8 cellular contexts compared by ENCODE assay signal in the genomic region with DNA sequence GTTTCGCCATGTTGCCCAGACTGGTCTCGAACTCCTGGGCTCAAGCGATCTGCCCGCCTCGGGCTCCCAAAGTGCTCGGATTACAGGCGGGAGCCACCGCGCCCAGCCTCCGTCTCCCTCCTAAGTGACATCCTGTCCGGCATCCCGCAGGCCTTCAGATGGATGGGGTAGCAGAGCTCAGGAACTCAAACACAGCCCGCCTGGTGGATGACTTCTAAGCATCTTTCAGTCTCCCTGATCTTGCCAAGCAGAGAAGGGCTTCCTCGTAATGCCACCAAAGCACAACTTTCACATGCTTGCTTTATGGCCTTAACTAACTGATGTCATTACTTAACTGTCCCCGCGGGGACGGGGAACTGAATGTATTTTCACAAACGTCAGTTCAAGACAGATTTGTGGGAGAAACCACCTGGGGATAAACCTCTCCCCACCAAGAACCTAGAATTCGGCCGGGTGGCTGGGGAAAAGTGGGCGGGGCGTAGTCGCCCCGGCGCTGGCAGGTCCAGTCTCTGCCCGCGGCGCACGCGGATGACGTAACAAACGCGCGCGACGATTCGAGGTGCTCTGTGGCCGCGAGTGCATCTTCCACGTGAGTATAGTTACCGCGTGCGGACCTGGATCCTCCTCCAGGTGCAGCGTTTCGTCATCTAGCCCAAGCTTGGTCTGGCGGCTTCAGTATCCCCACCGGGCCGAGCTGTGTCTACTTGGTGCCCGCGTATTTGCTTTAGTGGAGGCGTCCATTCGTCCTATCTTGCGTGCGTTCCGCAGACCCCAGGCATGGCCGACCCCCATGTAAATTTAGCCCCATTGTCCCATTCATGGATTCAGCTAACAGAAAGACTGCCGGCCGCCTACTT. TPM values are rescaled to one million over a fixed set of nuclear protein-coding genes. Genes with fewer than 3 reads are reported as not detected.
DNase-seq lines count a peak whose midpoint lies in the region; ATAC-seq and TF ChIP-seq lines count a peak whose summit lies in the region.

A gene with protein sequence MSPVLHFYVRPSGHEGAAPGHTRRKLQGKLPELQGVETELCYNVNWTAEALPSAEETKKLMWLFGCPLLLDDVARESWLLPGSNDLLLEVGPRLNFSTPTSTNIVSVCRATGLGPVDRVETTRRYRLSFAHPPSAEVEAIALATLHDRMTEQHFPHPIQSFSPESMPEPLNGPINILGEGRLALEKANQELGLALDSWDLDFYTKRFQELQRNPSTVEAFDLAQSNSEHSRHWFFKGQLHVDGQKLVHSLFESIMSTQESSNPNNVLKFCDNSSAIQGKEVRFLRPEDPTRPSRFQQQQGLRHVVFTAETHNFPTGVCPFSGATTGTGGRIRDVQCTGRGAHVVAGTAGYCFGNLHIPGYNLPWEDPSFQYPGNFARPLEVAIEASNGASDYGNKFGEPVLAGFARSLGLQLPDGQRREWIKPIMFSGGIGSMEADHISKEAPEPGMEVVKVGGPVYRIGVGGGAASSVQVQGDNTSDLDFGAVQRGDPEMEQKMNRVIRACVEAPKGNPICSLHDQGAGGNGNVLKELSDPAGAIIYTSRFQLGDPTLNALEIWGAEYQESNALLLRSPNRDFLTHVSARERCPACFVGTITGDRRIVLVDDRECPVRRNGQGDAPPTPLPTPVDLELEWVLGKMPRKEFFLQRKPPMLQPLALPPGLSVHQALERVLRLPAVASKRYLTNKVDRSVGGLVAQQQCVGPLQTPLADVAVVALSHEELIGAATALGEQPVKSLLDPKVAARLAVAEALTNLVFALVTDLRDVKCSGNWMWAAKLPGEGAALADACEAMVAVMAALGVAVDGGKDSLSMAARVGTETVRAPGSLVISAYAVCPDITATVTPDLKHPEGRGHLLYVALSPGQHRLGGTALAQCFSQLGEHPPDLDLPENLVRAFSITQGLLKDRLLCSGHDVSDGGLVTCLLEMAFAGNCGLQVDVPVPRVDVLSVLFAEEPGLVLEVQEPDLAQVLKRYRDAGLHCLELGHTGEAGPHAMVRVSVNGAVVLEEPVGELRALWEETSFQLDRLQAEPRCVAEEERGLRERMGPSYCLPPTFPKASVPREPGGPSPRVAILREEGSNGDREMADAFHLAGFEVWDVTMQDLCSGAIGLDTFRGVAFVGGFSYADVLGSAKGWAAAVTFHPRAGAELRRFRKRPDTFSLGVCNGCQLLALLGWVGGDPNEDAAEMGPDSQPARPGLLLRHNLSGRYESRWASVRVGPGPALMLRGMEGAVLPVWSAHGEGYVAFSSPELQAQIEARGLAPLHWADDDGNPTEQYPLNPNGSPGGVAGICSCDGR (N-terminal part only) (plus strand): TSS at position 539 of the 857 bp plus-strand sequence. CDS start 4,649 bp downstream, outside the sequence.

- peaks cover 16% of the 10 kb centered on the region for H3K27me3 Mint-ChIP-seq in brain

- TF ChIP-seq CTCF in brain (conservative IDR thresholded peaks at IDR 0.05) (no peak), sigmoid colon (IDR thresholded peaks at IDR 0.05) (no peak)

- H3K4me1 ChIP-seq in iPS DF 6.9 (ENCODE audit: control insufficient read depth, insufficient read depth, low read length), result peaks cover 4% of the 10 kb centered on the region; the same call in 1 of the 2 replicates
- peaks cover 0 to 34% (median 17%) of the 10 kb centered on the region in 4 donors for H3K4me1 ChIP-seq in sigmoid colon

- H3K4me3 Mint-ChIP-seq in brain, result peak within 1 kb of the TSS; percentile 92 to 100 (median 98)

- H3K9me3 ChIP-seq in iPS DF 6.9 (ENCODE audit: control insufficient read depth, insufficient read depth, low read length) (no peaks in the 10 kb centered on the region), sigmoid colon (no peaks in the 10 kb centered on the region)

- no CpG with 5 or more reads among the region's 58 CpGs for WGBS in iPS DF 6.9 (ENCODE audit: insufficient coverage, insufficient read length)
- WGBS in sigmoid colon, 2 donors, result 0% methylated on average over 58 of the region's 58 CpGs

- TF ChIP-seq EP300 in sigmoid colon (IDR thresholded peaks at IDR 0.05), result peak in 2 of 4 donors; percentile 7

- peak in 1 of 2 donors; percentile 14 for TF ChIP-seq POLR2A in sigmoid colon (IDR thresholded peaks at IDR 0.05)

- H3K4me3 ChIP-seq in iPS DF 6.9 (ENCODE audit: low read length) (peak within 1 kb of the TSS; percentile 84), sigmoid colon (peak within 1 kb of the TSS; percentile 60 to 66 (median 62))

- H3K4me1 Mint-ChIP-seq in brain, result peaks cover 39% of the 10 kb centered on the region

- peaks cover 0 to 14% (median 0%) of the 10 kb centered on the region in 5 experiments for H3K9me3 Mint-ChIP-seq in brain

- H3K27ac ChIP-seq in iPS DF 6.9 (ENCODE audit: low read length) (no peak within 1 kb of the TSS), sigmoid colon (peak within 1 kb of the TSS; percentile 95 to 98 (median 98))

- H3K36me3 ChIP-seq in iPS DF 6.9 (ENCODE audit: control insufficient read depth, insufficient read depth, low read length) (0 out of 2 replicates have a peak, but pooled peaks cover under 1% of the 10 kb centered on the region), sigmoid colon (peaks cover 0 to 13% (median 5%) of the 10 kb centered on the region in 4 donors)

- peak; percentile 74 for DNase-seq in NCI-H2107 (lab: John Stamatoyannopoulos, UW)
- peak; percentile 95 for DNase-seq in UCSD-AML1 (lab: John Stamatoyannopoulos, UW; ENCODE audit: unreplicated experiment)
- peak; percentile 78 for DNase-seq in iPS DF 6.9 (ENCODE audit: low read depth, low spot score)
- peak; percentile 97 for DNase-seq in sigmoid colon

- no peaks in the 10 kb centered on the region for H3K27me3 ChIP-seq in iPS DF 6.9 (ENCODE audit: control insufficient read depth, insufficient read depth, low read length)
- no peaks in the 10 kb centered on the region for H3K27me3 ChIP-seq in sigmoid colon

- ATAC-seq in GM18502 (IDR thresholded peaks at IDR 0.05; ENCODE audit: poor library complexity, unreplicated experiment) (peak; percentile 55), HG02973 (IDR thresholded peaks at IDR 0.05; ENCODE audit: unreplicated experiment) (peak; percentile 52), GM19328 (IDR thresholded peaks at IDR 0.05; ENCODE audit: unreplicated experiment) (no peak)

- H3K36me3 Mint-ChIP-seq in brain, result peaks cover 23% of the 10 kb centered on the region

- intact Hi-C loops in sigmoid colon (cut with DNase I), result loop anchor here (1.0 to 5.0 kb wide), 5 partner anchors 26 to 133 kb away; a partner anchor contains a TSS

- peak within 1 kb of the TSS; percentile 97 to 100 (median 99) for H3K27ac Mint-ChIP-seq in brain

RNA-seq across cellular contexts. Expression of the gene that starts here (rescaled TPM):
- polyA plus RNA-seq in brain (ENCODE audit: insufficient read depth, low read depth, low replicate concordance) (20.4 TPM), sigmoid colon (10 to 100 TPM in 1 of 3 donors, 1 to 10 TPM in 2; 1.4 to 22.2 (median 1.8) TPM)
- 10 to 100 TPM in 1 of 4 donors, 1 to 10 TPM in 3; 4.6 to 10.2 (median 6.9) TPM for total RNA-seq in sigmoid colon
